In genomic region chr11:86174101-86175046, GRCh38 we compare ENCODE assay signal across 1 cellular context.
A peak's percentile ranks its signal among the peaks of the same experiment; 100 is the strongest.
TF ChIP-seq lines count a peak whose summit lies in the region.

No MANE protein-coding gene starts in this region.

TF ChIP-seq in K562, 482 proteins besides CTCF, POLR2A, EP300 and RAD21 (continued from another document and continues in another):
- no peak; the same call in 1 of the 2 replicates for TF ChIP-seq DDX20 (tag; IDR thresholded peaks at IDR 0.05; ENCODE audit: low read depth)
- no peak for TF ChIP-seq NCOA6 (IDR thresholded peaks at IDR 0.05)
- TF ChIP-seq PRDM10 (IDR thresholded peaks at IDR 0.05; ENCODE audit: partially characterized antibody): peak; percentile 95
- no peak for TF ChIP-seq ZNF655 (CRISPR knock-in tag; IDR thresholded peaks at IDR 0.05)
- TF ChIP-seq BCOR (IDR thresholded peaks at IDR 0.05): 0 out of 2 replicates have a peak, but pooled peaks have one; percentile 11
- TF ChIP-seq KLF6 (CRISPR knock-in tag; IDR thresholded peaks at IDR 0.05; ENCODE audit: borderline replicate concordance): no peak
- TF ChIP-seq ZBTB12 (CRISPR knock-in tag; IDR thresholded peaks at IDR 0.05): 0 out of 2 replicates have a peak, but pooled peaks have one; percentile 16
- TF ChIP-seq CBFA2T3 (IDR thresholded peaks at IDR 0.05): peak; percentile 87
- TF ChIP-seq PHF20 (IDR thresholded peaks at IDR 0.05; ENCODE audit: partially characterized antibody): no peak
- peak; percentile 93 for TF ChIP-seq ZNF589 (CRISPR knock-in tag; IDR thresholded peaks at IDR 0.05; ENCODE audit: low read depth)
- TF ChIP-seq DACH1 (IDR thresholded peaks at IDR 0.05; ENCODE audit: partially characterized antibody): no peak
- no peak for TF ChIP-seq ZNF445 (CRISPR knock-in tag; IDR thresholded peaks at IDR 0.05; ENCODE audit: low read depth)
- no peak for TF ChIP-seq LARP7 (IDR thresholded peaks at IDR 0.05)
- no peak for TF ChIP-seq MCM7 (IDR thresholded peaks at IDR 0.05)
- no peak for TF ChIP-seq ZNF518B (CRISPR knock-in tag; IDR thresholded peaks at IDR 0.05)
- TF ChIP-seq YY1 (IDR thresholded peaks at IDR 0.05; ENCODE audit: borderline replicate concordance in 1 of 3, control insufficient read depth in 1 of 3, extremely low read depth in 1 of 3, insufficient read depth in 3 of 3, insufficient read length in 1 of 3, insufficient replicate concordance in 2 of 3, low read depth in 1 of 3, low read length in 2 of 3): no peak
- no peak for TF ChIP-seq ZNF79 (CRISPR knock-in tag; IDR thresholded peaks at IDR 0.05; ENCODE audit: low read depth)
- no peak for TF ChIP-seq THAP12 (CRISPR knock-in tag; IDR thresholded peaks at IDR 0.05)
- no peak for TF ChIP-seq TEAD2 (tag; IDR thresholded peaks at IDR 0.05)
- no peak for TF ChIP-seq RBM39 (optimal IDR thresholded peaks at IDR 0.05; ENCODE audit: low read depth, low read length)
- peak; percentile 30 for TF ChIP-seq ZNF316 (IDR thresholded peaks at IDR 0.05)
- no peak for TF ChIP-seq ZNF507 (tag; conservative IDR thresholded peaks at IDR 0.05)
- peak; percentile 21; the same call in 1 of the 2 replicates for TF ChIP-seq MEF2D (tag; conservative IDR thresholded peaks at IDR 0.05; ENCODE audit: low read depth)
- no peak for TF ChIP-seq ZNF696 (CRISPR knock-in tag; conservative IDR thresholded peaks at IDR 0.05)
- no peak for TF ChIP-seq POLR2G (IDR thresholded peaks at IDR 0.05; ENCODE audit: low read depth, low read length)
- TF ChIP-seq ZNF431 (CRISPR knock-in tag; IDR thresholded peaks at IDR 0.05): no peak
- no peak for TF ChIP-seq ATF6 (CRISPR knock-in tag; IDR thresholded peaks at IDR 0.05)
- TF ChIP-seq ZBED1 (IDR thresholded peaks at IDR 0.05): peak; percentile 31; the same call in 1 of the 2 replicates
- no peak; the same call in 1 of the 2 replicates for TF ChIP-seq ZBTB2 (IDR thresholded peaks at IDR 0.05)
- no peak; the same call in 1 of the 2 replicates for TF ChIP-seq GATA2 (CRISPR knock-in tag; IDR thresholded peaks at IDR 0.05)
- TF ChIP-seq ZNF551 (CRISPR knock-in tag; IDR thresholded peaks at IDR 0.05): no peak
- no peak for TF ChIP-seq COPS2 (conservative IDR thresholded peaks at IDR 0.05)
- TF ChIP-seq PKNOX1 (IDR thresholded peaks at IDR 0.05): 0 out of 2 replicates have a peak, but pooled peaks have one; percentile 7
- TF ChIP-seq PRPF4 (IDR thresholded peaks at IDR 0.05; ENCODE audit: insufficient read depth, low read depth, low read length, poor library complexity, severe bottlenecking): no peak
- TF ChIP-seq RBM17 (IDR thresholded peaks at IDR 0.05; ENCODE audit: borderline replicate concordance, low read depth, low read length): no peak
- TF ChIP-seq HIVEP1 (CRISPR knock-in tag; IDR thresholded peaks at IDR 0.05): peak; percentile 60; the same call in 1 of the 2 replicates
- no peak for TF ChIP-seq HMGXB4 (CRISPR knock-in tag; IDR thresholded peaks at IDR 0.05)
- TF ChIP-seq ZNF75A (CRISPR knock-in tag; IDR thresholded peaks at IDR 0.05): no peak
- no peak for TF ChIP-seq EHMT2 (IDR thresholded peaks at IDR 0.05)
- no peak for TF ChIP-seq ZBTB33 (CRISPR knock-in tag; IDR thresholded peaks at IDR 0.05)
